1 cellular context compared by ENCODE assay signal in genomic region chr5:140266471-140267200, GRCh38.
TF ChIP-seq lines count a peak whose summit lies in the region.

No MANE protein-coding gene starts in this region.

TF ChIP-seq in GM23338, 12 proteins besides CTCF, POLR2A, EP300 and RAD21:
- TF ChIP-seq ZNF462 (CRISPR knock-in tag; IDR thresholded peaks at IDR 0.05), result no peak
- TF ChIP-seq STAT1 (IDR thresholded peaks at IDR 0.05; ENCODE audit: unreplicated experiment), result no peak
- no peak for TF ChIP-seq JUNB (IDR thresholded peaks at IDR 0.05; ENCODE audit: unreplicated experiment)
- no peak for TF ChIP-seq ZNF331 (CRISPR knock-in tag; IDR thresholded peaks at IDR 0.05; ENCODE audit: low read depth)
- no peak for TF ChIP-seq REST (IDR thresholded peaks at IDR 0.05; ENCODE audit: unreplicated experiment)
- no peak for TF ChIP-seq NANOG (IDR thresholded peaks at IDR 0.05; ENCODE audit: borderline replicate concordance)
- TF ChIP-seq ZNF114 (CRISPR knock-in tag; IDR thresholded peaks at IDR 0.05), result no peak
- TF ChIP-seq CREB1 (CRISPR knock-in tag; IDR thresholded peaks at IDR 0.05; ENCODE audit: low read depth), result no peak
- no peak for TF ChIP-seq ETS1 (IDR thresholded peaks at IDR 0.05)
- TF ChIP-seq POLR2AphosphoS5 (IDR thresholded peaks at IDR 0.05; ENCODE audit: low read depth), result no peak
- no peak for TF ChIP-seq EZH2 (IDR thresholded peaks at IDR 0.05; ENCODE audit: low read depth, unreplicated experiment)
- TF ChIP-seq EZH2phosphoT487 (IDR thresholded peaks at IDR 0.05; ENCODE audit: unreplicated experiment), result no peak
